Comparison of ENCODE assay signal across 8 cellular contexts in genomic region chr17:75154195-75155106, GRCh38. TPM values are rescaled to one million over a fixed set of nuclear protein-coding genes. Genes with fewer than 3 reads are reported as not detected.
DNase-seq lines count a peak whose midpoint lies in the region; ATAC-seq lines count a peak whose summit lies in the region.

Gene JPT1 (minus strand): TSS chr17:75154512. CDS start chr17:75154397, 115 bp downstream.

- H3K27me3 Mint-ChIP-seq in CD8-positive, alpha-beta memory T cell, result peaks cover 0 to 3% of the 10 kb centered on the region in 2 donors
- H3K27me3 Mint-ChIP-seq in effector memory CD8-positive, alpha-beta T cell, result no peaks in the 10 kb centered on the region
- no peaks in the 10 kb centered on the region for H3K27me3 Mint-ChIP-seq in memory B cell

- peak within 1 kb of the TSS; percentile 87 to 98 (median 92) for H3K4me3 Mint-ChIP-seq in CD8-positive, alpha-beta memory T cell
- peak within 1 kb of the TSS; percentile 89 to 96 for H3K4me3 Mint-ChIP-seq in effector memory CD8-positive, alpha-beta T cell
- H3K4me3 Mint-ChIP-seq in memory B cell, result peak within 1 kb of the TSS; percentile 92

- no peaks in the 10 kb centered on the region for H3K36me3 ChIP-seq in CD8-positive, alpha-beta memory T cell (ENCODE audit: insufficient read depth, low read length)

- POLR2A ChIA-PET in CD8-positive, alpha-beta memory T cell (lab: Charles Lee), result interaction anchor here (0.6 to 1.9 kb wide), 9 partner anchors 9 to 302 kb away, joined by 3 to 8 read pairs (median 3); partner anchors contain the start of genes GGA3, MIF4GD, MRPS7 and NT5C

- ATAC-seq in GM19468 (IDR thresholded peaks at IDR 0.05; ENCODE audit: extremely low read depth, unreplicated experiment) (peak; percentile 82), memory B cell (ENCODE audit: low read depth) (peak; percentile 93)
- peak; percentile 95 for ATAC-seq in effector memory CD8-positive, alpha-beta T cell (replicated peaks)

- H3K36me3 Mint-ChIP-seq in CD8-positive, alpha-beta memory T cell, result peaks cover 0 to 11% (median 0%) of the 10 kb centered on the region in 3 donors
- H3K36me3 Mint-ChIP-seq in effector memory CD8-positive, alpha-beta T cell (ENCODE audit: insufficient read depth), result peaks cover 31% of the 10 kb centered on the region
- peaks cover 3% of the 10 kb centered on the region for H3K36me3 Mint-ChIP-seq in memory B cell

- H3K4me1 Mint-ChIP-seq in CD8-positive, alpha-beta memory T cell, result peaks cover 28 to 37% (median 33%) of the 10 kb centered on the region in 3 donors
- peaks cover 20 to 31% of the 10 kb centered on the region in 2 donors for H3K4me1 Mint-ChIP-seq in effector memory CD8-positive, alpha-beta T cell (ENCODE audit: low read depth in 2 of 2)
- H3K4me1 Mint-ChIP-seq in memory B cell, result peaks cover 24% of the 10 kb centered on the region

- no peaks in the 10 kb centered on the region for H3K9me3 Mint-ChIP-seq in CD8-positive, alpha-beta memory T cell
- no peaks in the 10 kb centered on the region for H3K9me3 Mint-ChIP-seq in effector memory CD8-positive, alpha-beta T cell
- no peaks in the 10 kb centered on the region for H3K9me3 Mint-ChIP-seq in memory B cell

- no peaks in the 10 kb centered on the region for H3K9me3 ChIP-seq in CD8-positive, alpha-beta memory T cell (ENCODE audit: low read length)

- H3K4me3 ChIP-seq in CD8-positive, alpha-beta memory T cell (ENCODE audit: low read length), result peak within 1 kb of the TSS; percentile 85

- H3K27ac ChIP-seq in CD8-positive, alpha-beta memory T cell (ENCODE audit: low read depth, low read length), result peak within 1 kb of the TSS; percentile 73

- no peaks in the 10 kb centered on the region for H3K27me3 ChIP-seq in CD8-positive, alpha-beta memory T cell (ENCODE audit: insufficient read depth, low read length, poor library complexity, severe bottlenecking)

- CTCF ChIA-PET in CD8-positive, alpha-beta memory T cell (lab: Charles Lee), result interaction anchor here (1.5 to 2.4 kb wide), 3 partner anchors 17 to 47 kb away, joined by 4 to 11 read pairs (median 7); no protein-coding TSS in a partner anchor

- H3K27ac Mint-ChIP-seq in CD8-positive, alpha-beta memory T cell, result peak within 1 kb of the TSS; percentile 73 to 93 (median 86)
- H3K27ac Mint-ChIP-seq in effector memory CD8-positive, alpha-beta T cell, result peak within 1 kb of the TSS; percentile 79 to 94
- H3K27ac Mint-ChIP-seq in memory B cell, result peak within 1 kb of the TSS; percentile 89

- peak; percentile 95 to 99 (median 96) for DNase-seq in CD8-positive, alpha-beta memory T cell
- DNase-seq in HS-5 (ENCODE audit: low read depth) (peak; percentile 94), memory B cell (ENCODE audit: low spot score in 2 of 2) (peak; percentile 77 to 93)
- peak; percentile 96 for DNase-seq in NK-92 treated with Interleukin-12 subunit alpha and Interleukin-12 subunit beta, amount 100 ng/mL, for 24 hours (lab: John Stamatoyannopoulos, UW)
- DNase-seq in activated CD8-positive, alpha-beta memory T cell treated with anti-CD3 and anti-CD28 coated beads for 24 hours, result peak; percentile 97
- peak; percentile 89 to 93 (median 91) for DNase-seq in effector memory CD8-positive, alpha-beta T cell
- DNase-seq in stimulated activated CD8-positive, alpha-beta memory T cell treated with anti-CD3 and anti-CD28 coated beads, Interleukin-12 subunit alpha, Interleukin-12 subunit beta, amount 100 ng/mL, for 24 hours (ENCODE audit: extremely low read depth), result peak; percentile 97

- H3K4me1 ChIP-seq in CD8-positive, alpha-beta memory T cell (ENCODE audit: insufficient read depth, low read length), result peaks cover 20% of the 10 kb centered on the region

RNA-seq across cellular contexts. Expression of gene JPT1, which starts in this region (rescaled TPM):
- 100 to 1,000 TPM; 189 to 200 TPM for total RNA-seq in CD8-positive, alpha-beta memory T cell
- polyA plus RNA-seq in CD8-positive, alpha-beta memory T cell, result 123 TPM

Comparison
In these comparisons a context has a peak if more than half of its experiments do, and no peak if none do; other contexts are left out.
1. Peak in every context shown above with its lines: DNase-seq, ATAC-seq, H3K4me3 ChIP-seq and H3K27ac ChIP-seq.